ENCODE assay signal across 23 cellular contexts in genomic region chr11:134734894-134735293, GRCh38.
DNase-seq lines count a peak whose midpoint lies in the region; ATAC-seq and TF ChIP-seq lines count a peak whose summit lies in the region.
"Had no signal": no experiment of that assay in that cellular context is flagged by ENCODE, and none has a peak within 500 bp of the region (broad histone marks: within the 10 kb centered on the region; RNA-seq: fewer than 3 reads in every experiment).

No MANE protein-coding gene starts in this region.

- WGBS in spleen, 5 donors = 56 to 71% (median 69%) methylated on average over 8 to 14 of the region's 14 CpGs

- H3K27ac Mint-ChIP-seq in activated naive CD8-positive, alpha-beta T cell treated with anti-CD3 and anti-CD28 coated beads for 36 hours = no peak overlapping the region
- H3K27ac Mint-ChIP-seq: B cell had no signal

- H3K27ac ChIP-seq in cingulate gyrus (ENCODE audit: low read depth, low read length) = peak overlapping the region; percentile 47
- H3K27ac ChIP-seq in spleen = no peak overlapping the region

- no peak for DNase-seq in activated T-cell treated with anti-CD3 and anti-CD28 coated beads, Interleukin-2, amount 50 U/mL, for 4 hours
- DNase-seq in activated T-cell treated with anti-CD3 and anti-CD28 coated beads, Interleukin-2, amount 50 U/mL, for 1 hour = no peak
- DNase-seq in activated naive CD8-positive, alpha-beta T cell treated with anti-CD3 and anti-CD28 coated beads for 36 hours = no peak
- DNase-seq in spleen (peak; percentile 28), AG08395 (ENCODE audit: low spot score) (no peak), NCI-H1105 treated with DMSO at 0.1 percent for 48 hours (lab: John Stamatoyannopoulos, UW) (no peak)
- DNase-seq: 8988T, COR-L47, DMS 273 treated with DMSO at 0.1 percent for 48 hours, EL, GOT3, MM.1S, NCI-H1092, NCI-H146, NCI-H2081 treated with DMSO at 0.1 percent for 48 hours, NCI-H2227 treated with DMSO at 0.1 percent for 48 hours, NCI-H82, RPMI8226, SHP77 treated with DMSO at 0.1 percent for 48 hours had no signal

- TF ChIP-seq CTCF in spleen (IDR thresholded peaks at IDR 0.05 in 8 of 11, conservative IDR thresholded peaks at IDR 0.05 in 3 of 11) = no peak

- peaks cover 9% of the 10 kb centered on the region for H3K27me3 Mint-ChIP-seq in activated T-cell treated with anti-CD3 and anti-CD28 coated beads, Interleukin-2, amount 50 U/mL, for 4 hours (ENCODE audit: low read depth)
- H3K27me3 Mint-ChIP-seq in activated naive CD8-positive, alpha-beta T cell treated with anti-CD3 and anti-CD28 coated beads for 36 hours = no peaks in the 10 kb centered on the region
- H3K27me3 Mint-ChIP-seq: B cell had no signal

- no peaks in the 10 kb centered on the region for H3K4me1 ChIP-seq in spleen

- no peaks in the 10 kb centered on the region for H3K36me3 Mint-ChIP-seq in activated T-cell treated with anti-CD3 and anti-CD28 coated beads, Interleukin-2, amount 50 U/mL, for 4 hours (ENCODE audit: insufficient read depth)
- H3K36me3 Mint-ChIP-seq in activated naive CD8-positive, alpha-beta T cell treated with anti-CD3 and anti-CD28 coated beads for 36 hours = no peaks in the 10 kb centered on the region

- TF ChIP-seq POLR2A in spleen (IDR thresholded peaks at IDR 0.05) = no peak

- no peaks in the 10 kb centered on the region for H3K36me3 ChIP-seq in spleen

- no peak overlapping the region for H3K4me3 ChIP-seq in spleen

- H3K27me3 ChIP-seq in spleen (replicated peaks in 1 of 7) = peaks cover 0 to 16% (median 0%) of the 10 kb centered on the region in 7 donors

- H3K9me3 ChIP-seq in spleen = no peaks in the 10 kb centered on the region

- no peak for ATAC-seq in activated T-cell treated with anti-CD3 and anti-CD28 coated beads, Interleukin-2, amount 50 U/mL, for 4 hours
- ATAC-seq in HG02610 (IDR thresholded peaks at IDR 0.05; ENCODE audit: unreplicated experiment) = no peak
- ATAC-seq: HCT116 had no signal

- intact Hi-C loops in spleen (cut with DNase I; ENCODE audit: low total_unique reads) = no loop called here

- H3K9me3 Mint-ChIP-seq in activated T-cell treated with anti-CD3 and anti-CD28 coated beads, Interleukin-2, amount 50 U/mL, for 4 hours = no peaks in the 10 kb centered on the region
- H3K9me3 Mint-ChIP-seq in activated naive CD8-positive, alpha-beta T cell treated with anti-CD3 and anti-CD28 coated beads for 36 hours = no peaks in the 10 kb centered on the region

- H3K4me3 Mint-ChIP-seq in activated T-cell treated with anti-CD3 and anti-CD28 coated beads, Interleukin-2, amount 50 U/mL, for 4 hours = peak overlapping the region; percentile 43
- peak overlapping the region; percentile 7 for H3K4me3 Mint-ChIP-seq in activated naive CD8-positive, alpha-beta T cell treated with anti-CD3 and anti-CD28 coated beads for 36 hours
- H3K4me3 Mint-ChIP-seq: B cell had no signal

- no peaks in the 10 kb centered on the region for H3K4me1 Mint-ChIP-seq in activated T-cell treated with anti-CD3 and anti-CD28 coated beads, Interleukin-2, amount 50 U/mL, for 4 hours (ENCODE audit: low read depth)
- no peaks in the 10 kb centered on the region for H3K4me1 Mint-ChIP-seq in activated naive CD8-positive, alpha-beta T cell treated with anti-CD3 and anti-CD28 coated beads for 36 hours
- H3K4me1 Mint-ChIP-seq: B cell had no signal
